In genomic region chr2:9216143-9216542, GRCh38 we compare ENCODE assay signal across 1 cellular context. TPM values are rescaled to one million over a fixed set of nuclear protein-coding genes. Genes with fewer than 3 reads are reported as not detected.
"Had no signal": no experiment of that assay in that cellular context is flagged by ENCODE, and none has a peak within 500 bp of the region (broad histone marks: within the 10 kb centered on the region; RNA-seq: fewer than 3 reads in every experiment).

No MANE protein-coding gene starts in this region.

RNA-seq across cellular contexts. Expression of gene ASAP2, which starts 9.5 kb away (rescaled TPM):
- polyA plus RNA-seq: IgD-negative memory B cell had no signal
